In the genomic region with DNA sequence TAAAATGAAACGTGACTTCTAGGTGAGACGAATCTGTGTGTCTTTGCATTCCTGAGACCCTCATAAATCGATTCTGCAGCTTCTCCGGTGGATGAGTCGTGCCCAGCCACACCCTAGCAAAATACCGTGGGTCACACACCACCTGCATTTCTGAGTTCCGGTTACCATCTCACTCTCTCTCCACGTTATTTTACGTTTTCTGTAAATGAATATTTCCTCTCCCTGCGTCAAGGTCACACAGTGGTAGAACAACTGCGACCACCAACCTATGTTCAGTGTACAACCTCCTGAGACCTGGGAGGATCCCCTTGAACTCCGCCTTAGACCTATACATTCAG, we compare ENCODE assay signal across 9 cellular contexts. TPM values are rescaled to one million over a fixed set of nuclear protein-coding genes. Genes with fewer than 3 reads are reported as not detected.
DNase-seq lines count a peak whose midpoint lies in the region; ATAC-seq and TF ChIP-seq lines count a peak whose summit lies in the region.
"Had no signal": no experiment of that assay in that cellular context is flagged by ENCODE, and none has a peak within 500 bp of the region (broad histone marks: within the 10 kb centered on the region; RNA-seq: fewer than 3 reads in every experiment).

No MANE protein-coding gene starts in this region.

- BruUV-seq in Calu3 (replicated peaks; lab: Mats Ljungman, UMichigan), result no TSS peak

- H3K79me2 ChIP-seq in GM23248 (ENCODE audit: insufficient read depth), result peaks cover 59% of the 10 kb centered on the region

- H3K4me3 Mint-ChIP-seq in Calu3 (ENCODE audit: low read depth, unreplicated experiment) (no peak overlapping the region), HFFc6 (no peak overlapping the region)
- H3K4me3 Mint-ChIP-seq: stimulated activated naive CD8-positive, alpha-beta T cell treated with anti-CD3 and anti-CD28 coated beads, Interleukin-15, Interleukin-2, amounts not matched to agents 100 ng/mL and 50 ng/mL, for 24 hours had no signal

- no peak for DNase-seq in GM23248
- DNase-seq in RKO (ENCODE audit: low spot score), result peak; percentile 21
- peak; percentile 34 for DNase-seq in germinal center (ENCODE audit: low spot score)
- no peak for DNase-seq in spleen
- no peak for DNase-seq in Calu3
- no peak for DNase-seq in stimulated activated naive CD4-positive, alpha-beta T cell (lab: John Stamatoyannopoulos, UW)
- DNase-seq in HFFc6, result no peak

- no peaks in the 10 kb centered on the region for H3K9me2 ChIP-seq in GM23248 (ENCODE audit: insufficient read depth)

- no peak for ATAC-seq in HG02970 (IDR thresholded peaks at IDR 0.05; ENCODE audit: low FRiP score, unreplicated experiment)

- H3K9me3 ChIP-seq in GM23248 (ENCODE audit: low read depth) (no peaks in the 10 kb centered on the region), spleen (no peaks in the 10 kb centered on the region)

- peak overlapping the region; percentile 67 for H3K27ac ChIP-seq in GM23248
- peak overlapping the region; percentile 91 to 99 (median 96) for H3K27ac ChIP-seq in spleen

- peaks cover 24% of the 10 kb centered on the region for H3K4me1 ChIP-seq in GM23248 (ENCODE audit: insufficient read depth)
- peaks cover 0 to 68% (median 46%) of the 10 kb centered on the region in 6 donors for H3K4me1 ChIP-seq in spleen

- H3K27me3 Mint-ChIP-seq in Calu3 (ENCODE audit: unreplicated experiment), result no peaks in the 10 kb centered on the region
- H3K27me3 Mint-ChIP-seq in HFFc6 (ENCODE audit: insufficient read depth), result no peaks in the 10 kb centered on the region; the same call in none of the 2 replicates
- H3K27me3 Mint-ChIP-seq: stimulated activated naive CD8-positive, alpha-beta T cell treated with anti-CD3 and anti-CD28 coated beads, Interleukin-15, Interleukin-2, amounts not matched to agents 100 ng/mL and 50 ng/mL, for 24 hours had no signal

- peak overlapping the region; percentile 40; the same call in 1 of the 2 replicates for H2AFZ ChIP-seq in GM23248

- peaks cover 34% of the 10 kb centered on the region for H3F3A ChIP-seq in GM23248 (ENCODE audit: insufficient read depth)

- H3K27ac Mint-ChIP-seq in Calu3 (ENCODE audit: unreplicated experiment) (no peak overlapping the region), HFFc6 (no peak overlapping the region)
- H3K27ac Mint-ChIP-seq: stimulated activated naive CD8-positive, alpha-beta T cell treated with anti-CD3 and anti-CD28 coated beads, Interleukin-15, Interleukin-2, amounts not matched to agents 100 ng/mL and 50 ng/mL, for 24 hours had no signal

- H4K20me1 ChIP-seq in GM23248 (ENCODE audit: insufficient read depth), result no peaks in the 10 kb centered on the region

- H3K4me3 ChIP-seq in GM23248, result peak overlapping the region; percentile 100
- peak overlapping the region; percentile 62 to 96 (median 79) for H3K4me3 ChIP-seq in spleen

- TF ChIP-seq POLR2A in spleen (IDR thresholded peaks at IDR 0.05), result no peak

- peak overlapping the region; percentile 92 for H3K9ac ChIP-seq in GM23248

- in situ Hi-C loops in GM23248 (cut with MboI), result no loop called here

- intact Hi-C loops in spleen (cut with DNase I; ENCODE audit: low total_unique reads) (no loop called here), Calu3 (cut with micrococcal nuclease; ENCODE audit: unreplicated experiment) (loop anchor here (5.0 to 10.0 kb wide), 4 partner anchors 51 to 278 kb away; a partner anchor contains a TSS)

- H3K36me3 Mint-ChIP-seq in Calu3 (ENCODE audit: insufficient read depth, unreplicated experiment), result peaks cover 14% of the 10 kb centered on the region
- H3K36me3 Mint-ChIP-seq in HFFc6 (ENCODE audit: low read depth), result peaks cover 14% of the 10 kb centered on the region; the same call in 1 of the 2 replicates

- H3K27me3 ChIP-seq in GM23248 (replicated peaks; ENCODE audit: insufficient read depth) (no peaks in the 10 kb centered on the region), spleen (replicated peaks in 1 of 7) (no peaks in the 10 kb centered on the region)

- WGBS in GM23248 (ENCODE audit: low coverage in 1 of 2, low lambda C conversion rate in 2 of 2, missing lambda C conversion rate in 2 of 2), 2 experiments, result 29 to 31% methylated on average over 12 of the region's 12 CpGs
- WGBS in spleen, 5 donors, result 1 to 3% (median 3%) methylated on average over 12 of the region's 12 CpGs

- H3K36me3 ChIP-seq in GM23248 (ENCODE audit: low read depth) (peaks cover 15% of the 10 kb centered on the region; the same call in 1 of the 2 replicates), spleen (peaks cover 0 to 32% (median 12%) of the 10 kb centered on the region in 6 donors)

- H3K9me3 Mint-ChIP-seq in Calu3 (ENCODE audit: low read depth, unreplicated experiment) (no peaks in the 10 kb centered on the region), HFFc6 (no peaks in the 10 kb centered on the region)
- H3K9me3 Mint-ChIP-seq: stimulated activated naive CD8-positive, alpha-beta T cell treated with anti-CD3 and anti-CD28 coated beads, Interleukin-15, Interleukin-2, amounts not matched to agents 100 ng/mL and 50 ng/mL, for 24 hours had no signal

- no peak for TF ChIP-seq CTCF in spleen (IDR thresholded peaks at IDR 0.05 in 8 of 11, conservative IDR thresholded peaks at IDR 0.05 in 3 of 11)
- no peak for TF ChIP-seq CTCF in Calu3 (IDR thresholded peaks at IDR 0.05; ENCODE audit: unreplicated experiment)
- no peak for TF ChIP-seq CTCF in HFFc6 (IDR thresholded peaks at IDR 0.05)

- H3K4me1 Mint-ChIP-seq in Calu3 (ENCODE audit: low read depth, unreplicated experiment) (no peaks in the 10 kb centered on the region), HFFc6 (ENCODE audit: low read depth) (peaks cover 25% of the 10 kb centered on the region)

- CTCF ChIA-PET in Calu3 (lab: Charles Lee), result no interaction called here

- peak overlapping the region; percentile 93 for H3K4me2 ChIP-seq in GM23248 (ENCODE audit: unreplicated experiment)

RNA-seq across cellular contexts. Expression of a gene that starts 1.1 kb away (rescaled TPM):
- total RNA-seq in GM23248 (2014; rRNA removed; shearing (Covaris generic)), result 148 and 168 TPM in 2 replicates
- polyA plus RNA-seq in GM23248 (2016; fragmentation: Nextera tagmentation; extraction: Ambion mirVana), result 237 and 248 TPM in 2 replicates
- 100 to 1,000 TPM in 3 of 7 donors, 10 to 100 TPM in 4; 77.3 to 130 (median 95.3) TPM for total RNA-seq in spleen
- polyA plus RNA-seq in spleen, result 10 to 100 TPM; 34.2 to 62.8 (median 57.1) TPM
- 179 and 197 TPM in 2 replicates for total RNA-seq in Calu3 (2022)
- total RNA-seq in HFFc6 (2021; fragmentation: NEBNext Ultra II Directional; extraction: Animal tissue kit (Norgen Biotek cat#: 25700)), result 100 to 1,000 TPM; 127 to 194 (median 184) TPM

Comparison
In these comparisons a context has a peak if more than half of its experiments do, and no peak if none do; other contexts are left out.
1. DNase-seq: peak in RKO (single experiment) and germinal center (single experiment); none in GM23248 (single experiment), spleen (single experiment), Calu3 (single experiment), stimulated activated naive CD4-positive, alpha-beta T cell (0 of 6) and HFFc6 (single experiment).